In genomic region chr2:220002699-220003098, GRCh38 we compare ENCODE assay signal across 17 cellular contexts.
"Had no signal": no experiment of that assay in that cellular context is flagged by ENCODE, and none has a peak within 500 bp of the region (broad histone marks: within the 10 kb centered on the region; RNA-seq: fewer than 3 reads in every experiment).

No MANE protein-coding gene starts in this region.

- H3K4me1 ChIP-seq: foreskin keratinocyte, upper lobe of left lung, uterus had no signal

- H3K27me3 ChIP-seq: foreskin keratinocyte, pancreas, upper lobe of left lung, uterus had no signal

- H3K9me3 ChIP-seq: mucosa of descending colon, pancreas, upper lobe of left lung, uterus had no signal

- ATAC-seq: foreskin keratinocyte; left lobe of liver; mucosa of descending colon; naive thymus-derived CD8-positive, alpha-beta T cell; pancreas; right cardiac atrium had no signal

- H3K27ac ChIP-seq: coronary artery, foreskin keratinocyte, pancreas, upper lobe of left lung, uterus had no signal

- DNase-seq: effector CD4-positive, alpha-beta T cell; endodermal cell; erythroblast; foreskin keratinocyte; kidney; mammary epithelial cell; mucosa of descending colon; naive thymus-derived CD8-positive, alpha-beta T cell; pancreas; right cardiac atrium; small intestine; stimulated activated CD4-positive, alpha-beta T cell treated with anti-CD3 and anti-CD28 coated beads, Interleukin-2, amount 100 ng/mL, for 48 hours; stimulated activated naive CD4-positive, alpha-beta T cell treated with Interleukin-2 at 50 U/mL for 16 hours; upper lobe of left lung; uterus had no signal

- H3K4me3 ChIP-seq: coronary artery, mucosa of descending colon, pancreas, upper lobe of left lung, uterus had no signal

- H3K36me3 ChIP-seq: pancreas, upper lobe of left lung, uterus had no signal
